In the genomic region with DNA sequence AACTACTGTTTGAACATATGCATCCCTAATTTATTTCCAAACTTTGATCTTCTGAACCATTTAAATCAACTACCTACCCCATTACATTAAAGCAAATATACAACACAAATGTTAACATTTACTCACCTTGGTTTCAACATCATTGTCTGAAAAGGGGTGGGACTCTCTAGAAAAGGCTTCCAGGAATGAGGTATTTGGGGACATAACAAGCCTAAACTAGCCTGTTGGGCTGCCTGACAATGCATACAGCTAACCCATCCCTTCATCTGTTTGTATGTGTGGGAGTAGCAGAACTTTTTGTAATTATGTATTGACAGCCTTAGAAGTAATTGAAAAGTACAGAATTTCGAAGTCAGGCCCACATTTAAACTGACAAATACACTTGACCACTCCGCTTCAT, we compare ENCODE assay signal across 26 cellular contexts.
"Had no signal": no experiment of that assay in that cellular context is flagged by ENCODE, and none has a peak within 500 bp of the region (broad histone marks: within the 10 kb centered on the region; RNA-seq: fewer than 3 reads in every experiment).

No MANE protein-coding gene starts in this region.

- H3K4me3 Mint-ChIP-seq: activated CD4-positive, alpha-beta memory T cell treated with anti-CD3 and anti-CD28 coated beads for 36 hours; activated naive CD8-positive, alpha-beta T cell treated with anti-CD3 and anti-CD28 coated beads for 36 hours; effector memory CD8-positive, alpha-beta T cell; immature natural killer cell; natural killer cell treated with Interleukin-12 subunit alpha and Interleukin-12 subunit beta and Interleukin-15 and Interleukin-18, amount 100 ng/mL, for 72 hours; stimulated activated naive CD8-positive, alpha-beta T cell treated with anti-CD3 and anti-CD28 coated beads, Interleukin-15, Interleukin-2, amounts not matched to agents 100 ng/mL and 50 ng/mL, for 24 hours; T-helper 1 cell treated with Interleukin-12 subunit alpha and Interleukin-12 subunit beta and Interleukin-4 antibody, amounts not matched to agents 30 μg/mL and 1 μg/mL, for 36 hours had no signal

- H3K4me1 ChIP-seq: colonic mucosa, left lung, prostate gland, right atrium auricular region, thyroid gland, upper lobe of right lung had no signal

- H3K9me3 ChIP-seq: colonic mucosa, left lung, neutrophil, ovary, prostate gland, right atrium auricular region, thyroid gland, upper lobe of right lung had no signal

- H3K27me3 ChIP-seq: colonic mucosa, dorsolateral prefrontal cortex, left lung, neutrophil, ovary, right atrium auricular region, thyroid gland, upper lobe of right lung had no signal

- H3K4me3 ChIP-seq: colonic mucosa, dorsolateral prefrontal cortex, left lung, lung, ovary, prostate gland, right atrium auricular region, thyroid gland, upper lobe of right lung had no signal

- H3K27ac Mint-ChIP-seq: activated CD4-positive, alpha-beta memory T cell treated with anti-CD3 and anti-CD28 coated beads for 36 hours; activated naive CD8-positive, alpha-beta T cell treated with anti-CD3 and anti-CD28 coated beads for 36 hours; effector memory CD8-positive, alpha-beta T cell; immature natural killer cell; natural killer cell treated with Interleukin-12 subunit alpha and Interleukin-12 subunit beta and Interleukin-15 and Interleukin-18, amount 100 ng/mL, for 72 hours; stimulated activated naive CD8-positive, alpha-beta T cell treated with anti-CD3 and anti-CD28 coated beads, Interleukin-15, Interleukin-2, amounts not matched to agents 100 ng/mL and 50 ng/mL, for 24 hours; T-helper 1 cell treated with Interleukin-12 subunit alpha and Interleukin-12 subunit beta and Interleukin-4 antibody, amounts not matched to agents 30 μg/mL and 1 μg/mL, for 36 hours had no signal

- H3K36me3 ChIP-seq: colonic mucosa, left lung, neutrophil, ovary, prostate gland, right atrium auricular region, thyroid gland, upper lobe of right lung had no signal

- H3K4me1 Mint-ChIP-seq: activated naive CD8-positive, alpha-beta T cell treated with anti-CD3 and anti-CD28 coated beads for 36 hours had no signal

- ATAC-seq: effector memory CD8-positive, alpha-beta T cell; left lung; natural killer cell treated with Interleukin-12 subunit alpha and Interleukin-12 subunit beta and Interleukin-15 and Interleukin-18, amount 100 ng/mL, for 72 hours; upper lobe of right lung had no signal

- H3K9me3 Mint-ChIP-seq: activated naive CD8-positive, alpha-beta T cell treated with anti-CD3 and anti-CD28 coated beads for 36 hours; stimulated activated naive CD8-positive, alpha-beta T cell treated with anti-CD3 and anti-CD28 coated beads, Interleukin-15, Interleukin-2, amounts not matched to agents 100 ng/mL and 50 ng/mL, for 24 hours; T-helper 1 cell treated with Interleukin-12 subunit alpha and Interleukin-12 subunit beta and Interleukin-4 antibody, amounts not matched to agents 30 μg/mL and 1 μg/mL, for 36 hours had no signal

- DNase-seq: activated CD4-positive, alpha-beta memory T cell treated with anti-CD3 and anti-CD28 coated beads for 36 hours; activated CD4-positive, alpha-beta T cell treated with anti-CD3 and anti-CD28 coated beads for 48 hours; activated CD4-positive, CD25-positive, alpha-beta regulatory T cell; activated naive CD4-positive, alpha-beta T cell treated with Interleukin-2 at 50 U/mL for 16 hours; activated naive CD8-positive, alpha-beta T cell treated with anti-CD3 and anti-CD28 coated beads for 36 hours; activated T-cell treated with anti-CD3 and anti-CD28 coated beads, Interleukin-2, amount 50 U/mL, for 48 hours; colonic mucosa; dorsolateral prefrontal cortex; effector memory CD8-positive, alpha-beta T cell; foreskin fibroblast; immature natural killer cell; kidney glomerular epithelial cell; left lung; midbrain; ovary; stimulated activated CD4-positive, alpha-beta T cell treated with anti-CD3 and anti-CD28 coated beads, Interleukin-12 subunit alpha, Interleukin-12 subunit beta, amount 100 ng/mL, for 4 hours; substantia nigra; thyroid gland; upper lobe of right lung had no signal

- H3K27me3 Mint-ChIP-seq: activated CD4-positive, alpha-beta memory T cell treated with anti-CD3 and anti-CD28 coated beads for 36 hours; activated naive CD8-positive, alpha-beta T cell treated with anti-CD3 and anti-CD28 coated beads for 36 hours; effector memory CD8-positive, alpha-beta T cell; natural killer cell treated with Interleukin-12 subunit alpha and Interleukin-12 subunit beta and Interleukin-15 and Interleukin-18, amount 100 ng/mL, for 72 hours; stimulated activated naive CD8-positive, alpha-beta T cell treated with anti-CD3 and anti-CD28 coated beads, Interleukin-15, Interleukin-2, amounts not matched to agents 100 ng/mL and 50 ng/mL, for 24 hours had no signal

- H3K27ac ChIP-seq: colonic mucosa, dorsolateral prefrontal cortex, left lung, neutrophil, ovary, prostate gland, right atrium auricular region, thyroid gland, upper lobe of right lung had no signal

- H3K36me3 Mint-ChIP-seq: activated CD4-positive, alpha-beta memory T cell treated with anti-CD3 and anti-CD28 coated beads for 36 hours; activated naive CD8-positive, alpha-beta T cell treated with anti-CD3 and anti-CD28 coated beads for 36 hours; immature natural killer cell had no signal
